In genomic region chr1:54304518-54304917, GRCh38 we compare ENCODE assay signal across 20 cellular contexts.
DNase-seq lines count a peak whose midpoint lies in the region; ATAC-seq and TF ChIP-seq lines count a peak whose summit lies in the region.
"Had no signal": no experiment of that assay in that cellular context is flagged by ENCODE, and none has a peak within 500 bp of the region (broad histone marks: within the 10 kb centered on the region; RNA-seq: fewer than 3 reads in every experiment).

No MANE protein-coding gene starts in this region.

- ATAC-seq in left cardiac atrium (no peak), PC-3 (no peak)
- ATAC-seq in naive thymus-derived CD8-positive, alpha-beta T cell: no peak
- ATAC-seq: A549 had no signal

- peaks cover 51% of the 10 kb centered on the region for H3K4me1 ChIP-seq in cardiac muscle cell (ENCODE audit: low read depth)
- H3K4me1 ChIP-seq in PC-3 (ENCODE audit: insufficient read depth, low read length): no peaks in the 10 kb centered on the region
- H3K4me1 ChIP-seq: A549 had no signal

- BruUV-seq in PC-3 (replicated peaks; lab: Mats Ljungman, UMichigan): no TSS peak

- no peaks in the 10 kb centered on the region for H3K9me3 Mint-ChIP-seq in naive thymus-derived CD8-positive, alpha-beta T cell
- H3K9me3 Mint-ChIP-seq: CD4-positive, alpha-beta memory T cell had no signal

- H3K27me3 ChIP-seq in cardiac muscle cell (no peaks in the 10 kb centered on the region), PC-3 (ENCODE audit: low read length) (no peaks in the 10 kb centered on the region)
- H3K27me3 ChIP-seq: BLaER1, SJCRH30 had no signal

- H2AFZ ChIP-seq in PC-3 (ENCODE audit: low read length): no peak overlapping the region
- H2AFZ ChIP-seq: GM23248, PC-9 had no signal

- peak overlapping the region in 4 of 10 donors; percentile 69 to 77 (median 72) for H3K4me3 Mint-ChIP-seq in naive thymus-derived CD8-positive, alpha-beta T cell

- peak overlapping the region; percentile 71 for H3K27ac ChIP-seq in cardiac muscle cell
- H3K27ac ChIP-seq in PC-3 (ENCODE audit: low read length): no peak overlapping the region
- H3K27ac ChIP-seq: A549, BLaER1, GM23248, PC-9, SJCRH30 had no signal

- H3K27me3 Mint-ChIP-seq in naive thymus-derived CD8-positive, alpha-beta T cell: no peaks in the 10 kb centered on the region
- H3K27me3 Mint-ChIP-seq: CD4-positive, alpha-beta memory T cell had no signal

- H3K79me2 ChIP-seq in PC-3 (ENCODE audit: low read length): no peaks in the 10 kb centered on the region

- H3F3A ChIP-seq in PC-3 (ENCODE audit: low read length, unreplicated experiment): no peaks in the 10 kb centered on the region

- H3K9me2 ChIP-seq in PC-3 (replicated peaks; ENCODE audit: low read length): no peaks in the 10 kb centered on the region

- no peak overlapping the region for H3K9ac ChIP-seq in PC-3 (ENCODE audit: low read length)
- H3K9ac ChIP-seq: BLaER1, GM23248 had no signal

- POLR2A ChIA-PET in naive thymus-derived CD8-positive, alpha-beta T cell (lab: Charles Lee): interaction anchor here (1.5 kb wide), 1 partner anchor 172 kb away, joined by 3 read pairs; no protein-coding TSS in a partner anchor
- POLR2A ChIA-PET in PC-3 (lab: Charles Lee; ENCODE audit: unreplicated experiment): no interaction called here

- CTCF ChIA-PET in PC-3 (lab: Charles Lee): no interaction called here

- no peaks in the 10 kb centered on the region for H3K9me3 ChIP-seq in cardiac muscle cell (ENCODE audit: low read depth)
- no peaks in the 10 kb centered on the region for H3K9me3 ChIP-seq in PC-3 (ENCODE audit: low read length)
- H3K9me3 ChIP-seq: A549, BLaER1, SJCRH30 had no signal

- intact Hi-C loops in left cardiac atrium (cut with DNase I): no loop called here
- intact Hi-C loops in PC-3 (cut with micrococcal nuclease): no loop called here

- H4K20me1 ChIP-seq in PC-3 (ENCODE audit: low read length): no peaks in the 10 kb centered on the region

- no peak overlapping the region for H3K4me3 ChIP-seq in cardiac muscle cell
- H3K4me3 ChIP-seq in PC-3 (ENCODE audit: low read length): no peak overlapping the region
- H3K4me3 ChIP-seq: A549, BLaER1, GM23248, PC-9, SJCRH30 had no signal

- peaks cover 57 to 88% (median 81%) of the 10 kb centered on the region in 4 donors for H3K4me1 Mint-ChIP-seq in naive thymus-derived CD8-positive, alpha-beta T cell

- no peak overlapping the region for H3K4me2 ChIP-seq in PC-3 (ENCODE audit: low read length)
- H3K4me2 ChIP-seq: A549, BLaER1, PC-9 had no signal

- DNase-seq in cardiac muscle cell (ENCODE audit: low read depth in 1 of 2, low spot score in 1 of 2) (no peak), left cardiac atrium (no peak), cerebellar cortex (ENCODE audit: low spot score) (peak; percentile 33), PC-3 (no peak), SIG-M5 (lab: John Stamatoyannopoulos, UW) (no peak)
- DNase-seq in naive thymus-derived CD8-positive, alpha-beta T cell: no peak
- DNase-seq in stimulated activated CD4-positive, alpha-beta T cell treated with anti-CD3 and anti-CD28 coated beads, Interleukin-2, amount 100 ng/mL, for 24 hours: no peak
- DNase-seq: Calu3; CD4-positive, alpha-beta memory T cell; GF-D8; GM23248; MM.1S; NCI-H1092; NCI-H1694; NCI-H524; NCI-H82; PC-9; SJCRH30 had no signal

- peak overlapping the region in 7 of 10 donors; percentile 5 to 98 (median 91) for H3K27ac Mint-ChIP-seq in naive thymus-derived CD8-positive, alpha-beta T cell

- TF ChIP-seq CTCF in cardiac muscle cell (IDR thresholded peaks at IDR 0.05; ENCODE audit: low read depth, low read length) (no peak), PC-3 (conservative IDR thresholded peaks at IDR 0.05; ENCODE audit: low read depth, low read length) (no peak)

- H3K36me3 Mint-ChIP-seq in naive thymus-derived CD8-positive, alpha-beta T cell: no peaks in the 10 kb centered on the region
- H3K36me3 Mint-ChIP-seq: CD4-positive, alpha-beta memory T cell had no signal

- H3K36me3 ChIP-seq in cardiac muscle cell: no peaks in the 10 kb centered on the region
- no peaks in the 10 kb centered on the region for H3K36me3 ChIP-seq in PC-3 (ENCODE audit: low read depth, low read length)
- H3K36me3 ChIP-seq: SJCRH30 had no signal
